Comparison of ENCODE assay signal across 15 cellular contexts in genomic region chrX:6448003-6448402, GRCh38.
DNase-seq lines count a peak whose midpoint lies in the region; TF ChIP-seq lines count a peak whose summit lies in the region.
"Had no signal": no experiment of that assay in that cellular context is flagged by ENCODE, and none has a peak within 500 bp of the region (broad histone marks: within the 10 kb centered on the region; RNA-seq: fewer than 3 reads in every experiment).

No MANE protein-coding gene starts in this region.

- no peak overlapping the region for H3K4me3 ChIP-seq in astrocyte of the spinal cord (ENCODE audit: low read depth, low read length)
- no peak overlapping the region for H3K4me3 ChIP-seq in spleen
- H3K4me3 ChIP-seq: HAP-1 had no signal

- no peak overlapping the region for H2BK12ac ChIP-seq in H9 (ENCODE audit: insufficient read length, low read depth, low read length)

- H4K91ac ChIP-seq in H9 (ENCODE audit: insufficient read length, low read depth, low read length) = no peak overlapping the region

- H4K8ac ChIP-seq in H9 (replicated peaks; ENCODE audit: insufficient read length, low read depth, low read length) = no peak overlapping the region

- WGBS in H9 (ENCODE audit: extremely low coverage, insufficient read length, low lambda C conversion rate) = no CpG with 5 or more reads among the region's 1 CpG
- WGBS in spleen, 5 donors = 18 to 29% (median 25%) methylated on average over 1 of the region's 1 CpG

- H3K9me3 Mint-ChIP-seq in H9 = peaks cover 0 to 6% of the 10 kb centered on the region in 2 experiments; a peak in 1 of 5 replicates

- H3K23me2 ChIP-seq in H9 (ENCODE audit: insufficient read length, low read depth, low read length, poor library complexity, severe bottlenecking) = no peaks in the 10 kb centered on the region

- H3K14ac ChIP-seq in H9 (ENCODE audit: insufficient read depth, low read length) = no peak overlapping the region

- no peaks in the 10 kb centered on the region for H3K27me3 Mint-ChIP-seq in H9 (ENCODE audit: low read depth)
- H3K27me3 Mint-ChIP-seq: B cell had no signal

- peaks cover 2% of the 10 kb centered on the region; the same call in 1 of the 2 replicates for H3K4me1 ChIP-seq in H9 (ENCODE audit: insufficient read depth, low read length)
- H3K4me1 ChIP-seq in spleen = no peaks in the 10 kb centered on the region
- H3K4me1 ChIP-seq: HAP-1 had no signal

- peaks cover 13 to 26% of the 10 kb centered on the region in 2 experiments for H3K4me1 Mint-ChIP-seq in H9
- H3K4me1 Mint-ChIP-seq: B cell; CD8-positive, alpha-beta memory T cell had no signal

- H2AK5ac ChIP-seq in H9 (ENCODE audit: insufficient read length, low read length) = no peak overlapping the region

- intact Hi-C loops in spleen (cut with DNase I; ENCODE audit: low total_unique reads) = no loop called here

- H2BK5ac ChIP-seq in H9 (ENCODE audit: insufficient read length, low read length) = no peak overlapping the region

- H2BK15ac ChIP-seq in H9 (ENCODE audit: low read depth, low read length) = no peak overlapping the region

- in situ Hi-C loops in astrocyte of the spinal cord (cut with HindIII; ENCODE audit: low sequenced_read_pairs) = no loop called here

- no peak for TF ChIP-seq POLR2A in spleen (IDR thresholded peaks at IDR 0.05)

- H3T11ph ChIP-seq in H9 (ENCODE audit: low read length) = no peak overlapping the region

- H3K36me3 Mint-ChIP-seq in H9 (ENCODE audit: insufficient read depth in 1 of 3, low read depth in 3 of 3) = peaks cover 0 to 6% (median 0%) of the 10 kb centered on the region in 3 experiments; a peak in 4 of 7 replicates
- H3K36me3 Mint-ChIP-seq: CD8-positive, alpha-beta memory T cell had no signal

- no peak overlapping the region for H3K4ac ChIP-seq in H9 (ENCODE audit: low read depth, low read length)

- TF ChIP-seq CTCF in astrocyte of the spinal cord (IDR thresholded peaks at IDR 0.05; ENCODE audit: low read depth, low read length) (no peak), H9 (conservative IDR thresholded peaks at IDR 0.05) (no peak), spleen (IDR thresholded peaks at IDR 0.05 in 8 of 11, conservative IDR thresholded peaks at IDR 0.05 in 3 of 11) (no peak)

- H3K4me2 ChIP-seq in H9 (ENCODE audit: insufficient read depth, insufficient read length, low read length) = no peak overlapping the region

- no peak overlapping the region for H3K4me3 Mint-ChIP-seq in H9
- H3K4me3 Mint-ChIP-seq: B cell; CD8-positive, alpha-beta memory T cell had no signal

- DNase-seq in H4 (ENCODE audit: low spot score) (peak; percentile 33), astrocyte of the spinal cord (ENCODE audit: low read depth, low spot score) (peak; percentile 22), midbrain (lab: John Stamatoyannopoulos, UW) (peak; percentile 0), superior temporal gyrus (ENCODE audit: extremely low spot score) (peak; percentile 10), COLO668 (lab: John Stamatoyannopoulos, UW; ENCODE audit: unreplicated experiment) (no peak), H9 (no peak), spleen (no peak)
- no peak for DNase-seq in activated CD8-positive, alpha-beta memory T cell treated with anti-CD3 and anti-CD28 coated beads, Interleukin-2, amount 50 U/mL, for 48 hours
- DNase-seq: CD8-positive, alpha-beta memory T cell; MV-4-11; NCI-H2107; NCI-H345; PC-3 had no signal

- peaks cover 2% of the 10 kb centered on the region for H4K20me1 ChIP-seq in H9 (ENCODE audit: control insufficient read depth, insufficient read depth, insufficient read length)

- H3K9me3 ChIP-seq in H9 (ENCODE audit: control insufficient read depth, low read depth, low read length) (no peaks in the 10 kb centered on the region), spleen (no peaks in the 10 kb centered on the region)
- H3K9me3 ChIP-seq: HAP-1 had no signal

- H2BK120ac ChIP-seq in H9 (ENCODE audit: low read depth, low read length, poor library complexity, severe bottlenecking) = no peak overlapping the region

- H3K9ac ChIP-seq in H9 (ENCODE audit: extremely low read depth, insufficient read length, low read length) = no peak overlapping the region

- H3K56ac ChIP-seq in H9 (ENCODE audit: insufficient read length, low read depth, low read length) = no peak overlapping the region

- H3K36me3 ChIP-seq in spleen = no peaks in the 10 kb centered on the region
- H3K36me3 ChIP-seq: HAP-1 had no signal

- H3K27me3 ChIP-seq in H9 (ENCODE audit: insufficient read depth, low read length) (no peaks in the 10 kb centered on the region), spleen (replicated peaks in 1 of 7) (no peaks in the 10 kb centered on the region)

- H3K27ac Mint-ChIP-seq in H9 = peak overlapping the region in 1 of 3 experiments; percentile 59; a peak in 1 of 7 replicates
- H3K27ac Mint-ChIP-seq: B cell; CD8-positive, alpha-beta memory T cell had no signal

- no peak overlapping the region for H2AFZ ChIP-seq in H9 (ENCODE audit: low read length)

- H3K18ac ChIP-seq in H9 (ENCODE audit: insufficient read length, low read depth, low read length) = no peak overlapping the region

- no peaks in the 10 kb centered on the region for H3K79me2 ChIP-seq in H9 (ENCODE audit: insufficient read depth, low read length)

- no peak overlapping the region for H4K5ac ChIP-seq in H9 (ENCODE audit: insufficient read length, low read depth, low read length)

- H3K79me1 ChIP-seq in H9 (ENCODE audit: insufficient read depth, low read depth, low read length, poor library complexity, severe bottlenecking) = no peaks in the 10 kb centered on the region

- H3K27ac ChIP-seq in H9 (ENCODE audit: insufficient read length, low read depth, low read length) = no peak overlapping the region
- no peak overlapping the region for H3K27ac ChIP-seq in spleen

- H2BK20ac ChIP-seq in H9 (ENCODE audit: low read depth, low read length, poor library complexity, severe bottlenecking) = no peak overlapping the region

- no peak overlapping the region for H3K23ac ChIP-seq in H9 (ENCODE audit: insufficient read length, low read depth, low read length)

Comparison
In these comparisons a context has a peak if more than half of its experiments do, and no peak if none do; other contexts are left out.
1. DNase-seq: peak in H4 (single experiment), astrocyte of the spinal cord (single experiment), midbrain (single experiment) and superior temporal gyrus (single experiment); none in COLO668 (single experiment), activated CD8-positive, alpha-beta memory T cell treated with anti-CD3 and anti-CD28 coated beads, Interleukin-2, amount 50 U/mL, for 48 hours (single experiment), H9 (single experiment) and spleen (single experiment).